Comparison of ENCODE assay signal across 8 cellular contexts in the genomic region with DNA sequence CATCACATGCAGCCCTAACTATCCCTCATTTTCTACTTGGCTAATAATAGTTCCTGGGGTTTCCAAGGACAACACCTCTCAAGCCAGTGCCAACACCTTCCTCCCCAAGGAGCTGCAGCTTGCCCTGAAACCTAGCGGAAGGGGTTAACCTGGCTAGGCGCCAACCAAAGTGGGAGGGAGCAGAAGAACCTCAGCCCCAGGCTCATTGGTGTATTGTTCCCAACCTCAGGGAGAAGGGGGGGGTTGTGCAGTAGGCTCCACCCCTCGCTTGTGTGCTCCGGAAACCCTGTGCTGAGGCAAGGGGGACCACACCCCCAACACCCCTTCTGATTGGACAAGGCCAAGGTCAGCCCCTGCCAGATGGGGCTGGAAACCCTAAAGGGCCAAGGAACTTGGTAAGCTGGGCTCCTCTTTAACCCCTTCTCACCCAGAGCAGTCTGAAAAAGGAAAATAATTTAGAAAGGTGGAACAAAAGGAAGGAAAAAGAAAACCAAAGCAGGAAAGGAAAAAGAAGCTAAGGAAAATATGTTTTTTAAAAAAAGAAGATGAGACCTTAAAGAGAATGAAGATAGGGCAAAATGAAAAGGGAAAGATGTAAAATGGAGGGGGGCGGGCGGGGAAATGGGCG. TPM values are rescaled to one million over a fixed set of nuclear protein-coding genes. Genes with fewer than 3 reads are reported as not detected.
A peak's percentile ranks its signal among the peaks of the same experiment; 100 is the strongest.
DNase-seq lines count a peak whose midpoint lies in the region; ATAC-seq and TF ChIP-seq lines count a peak whose summit lies in the region.

No MANE protein-coding gene starts in this region.

- H3K4me2 ChIP-seq in PC-3 (ENCODE audit: low read length), result peak overlapping the region; percentile 99

- H3K9me2 ChIP-seq in PC-3 (replicated peaks; ENCODE audit: low read length), result no peaks in the 10 kb centered on the region

- no peak overlapping the region for H2AFZ ChIP-seq in PC-3 (ENCODE audit: low read length)

- intact Hi-C loops in PC-3 (cut with micrococcal nuclease), result loop anchor here (1.0 kb wide), 1 partner anchor 8 kb away; the partner anchor contains the start of gene TUT1

- POLR2A ChIA-PET in PC-3 (lab: Charles Lee; ENCODE audit: unreplicated experiment), result interaction anchor here (0.6 kb wide), 1 partner anchor 69 kb away, joined by 10 read pairs; no protein-coding TSS in a partner anchor

- H4K20me1 ChIP-seq in PC-3 (ENCODE audit: low read length), result no peaks in the 10 kb centered on the region

- ATAC-seq in GM21447 (IDR thresholded peaks at IDR 0.05; ENCODE audit: unreplicated experiment), result peak; percentile 59
- ATAC-seq in PC-3, result peak; percentile 37

- CTCF ChIA-PET in PC-3 (lab: Charles Lee), result interaction anchor here (0.7 kb wide), 1 partner anchor 265 kb away, joined by 5 read pairs; no protein-coding TSS in a partner anchor

- 0 out of 2 replicates have a peak overlapping the region, but pooled peaks have one; percentile 0 for H3K27ac ChIP-seq in PC-3 (ENCODE audit: low read length)
- H3K27ac ChIP-seq in esophagus (ENCODE audit: low read depth in 2 of 2, low read length in 1 of 2), result peak overlapping the region; percentile 82 to 91

- H3K4me1 ChIP-seq in PC-3 (ENCODE audit: insufficient read depth, low read length), result peaks cover 21% of the 10 kb centered on the region
- H3K4me1 ChIP-seq in esophagus (ENCODE audit: control insufficient read depth in 2 of 2, insufficient read depth in 2 of 2, low read length in 1 of 2), result peaks cover 2 to 6% of the 10 kb centered on the region in 2 donors

- H3K27me3 ChIP-seq in PC-3 (ENCODE audit: low read length) (no peaks in the 10 kb centered on the region), esophagus (ENCODE audit: control insufficient read depth in 1 of 2, insufficient read depth in 2 of 2, low read length in 2 of 2) (no peaks in the 10 kb centered on the region)

- H3K4me3 ChIP-seq in PC-3 (ENCODE audit: low read length), result peak overlapping the region; percentile 93; the same call in 1 of the 2 replicates
- H3K4me3 ChIP-seq in esophagus (ENCODE audit: low read depth in 1 of 2, low read length in 2 of 2), result peak overlapping the region in 1 of 2 donors; percentile 82

- H3K9ac ChIP-seq in PC-3 (ENCODE audit: low read length), result peak overlapping the region; percentile 98

- H3K9me3 ChIP-seq in PC-3 (ENCODE audit: low read length) (no peaks in the 10 kb centered on the region), esophagus (ENCODE audit: control insufficient read depth in 2 of 2, insufficient read depth in 1 of 2, low read depth in 1 of 2, low read length in 1 of 2) (no peaks in the 10 kb centered on the region)

- no peaks in the 10 kb centered on the region for H3F3A ChIP-seq in PC-3 (ENCODE audit: low read length, unreplicated experiment)

- DNase-seq in CMK (ENCODE audit: low read depth) (peak; percentile 98), HuH-7 (ENCODE audit: low spot score) (peak; percentile 85), PC-3 (peak; percentile 96), myocyte (ENCODE audit: low read depth) (peak; percentile 97)
- peak; percentile 91 for DNase-seq in activated T-cell treated with anti-CD3 and anti-CD28 coated beads, Interleukin-2, amount 50 U/mL, for 1 hour
- DNase-seq in stimulated activated CD8-positive, alpha-beta memory T cell treated with anti-CD3 and anti-CD28 coated beads, Interleukin-7, amount 100 ng/mL, for 1 hour (ENCODE audit: low read depth in 2 of 2), result peak; percentile 80 to 88

- peaks cover 43% of the 10 kb centered on the region for H3K79me2 ChIP-seq in PC-3 (ENCODE audit: low read length)

- 25 to 33% methylated on average over 7 of the region's 7 CpGs for WGBS in esophagus, 2 donors

- no TSS peak for BruUV-seq in PC-3 (replicated peaks; lab: Mats Ljungman, UMichigan)

- no peak for TF ChIP-seq CTCF in PC-3 (conservative IDR thresholded peaks at IDR 0.05; ENCODE audit: low read depth, low read length)

- H3K36me3 ChIP-seq in PC-3 (ENCODE audit: low read depth, low read length), result peaks cover 48% of the 10 kb centered on the region
- peaks cover 9 to 45% of the 10 kb centered on the region in 2 donors for H3K36me3 ChIP-seq in esophagus (ENCODE audit: control insufficient read depth in 2 of 2, insufficient read depth in 2 of 2, low read length in 1 of 2)

RNA-seq across cellular contexts. Expression of gene MTA2, which starts 2.5 kb away (rescaled TPM):
- total RNA-seq in PC-3 (2014; rRNA removed) (193 and 259 TPM in 2 replicates), myocyte (66.9 and 72.4 TPM in 2 replicates)
- 10 to 100 TPM; 76.2 to 90.4 TPM for polyA plus RNA-seq in esophagus
- polyA plus RNA-seq in myocyte (2012), result 51.4 TPM

RNA-seq across cellular contexts. Expression of gene TUT1, which starts 7.9 kb away (rescaled TPM):
- 17.8 and 20.6 TPM in 2 replicates for total RNA-seq in PC-3 (2014; rRNA removed)
- polyA plus RNA-seq in esophagus, result 10 to 100 TPM in 1 of 2 donors, 1 to 10 TPM in 1; 9.0 to 15.2 TPM
- total RNA-seq in myocyte, result 7.5 and 8.1 TPM in 2 replicates
- polyA plus RNA-seq in myocyte (2012), result 13.5 TPM

RNA-seq across cellular contexts. Expression of gene EML3, which starts 13.4 kb away (rescaled TPM):
- total RNA-seq in PC-3 (2014; rRNA removed), result 32.8 and 50.6 TPM in 2 replicates
- polyA plus RNA-seq in esophagus, result 100 to 1,000 TPM in 1 of 2 donors, 10 to 100 TPM in 1; 79.0 to 107 TPM
- 11.3 and 17.6 TPM in 2 replicates for total RNA-seq in myocyte
- polyA plus RNA-seq in myocyte (2012), result 31.5 TPM

RNA-seq across cellular contexts. Expression of gene ROM1, which starts 13.9 kb away (rescaled TPM):
- total RNA-seq in PC-3 (2014; rRNA removed), result 5.8 and 13.9 TPM in 2 replicates
- 10 to 100 TPM in 1 of 2 donors, 1 to 10 TPM in 1; 7.4 to 10.5 TPM for polyA plus RNA-seq in esophagus
- 1.5 and 2.8 TPM in 2 replicates for total RNA-seq in myocyte
- polyA plus RNA-seq in myocyte (2012), result 6.6 TPM

RNA-seq across cellular contexts. Expression of gene B3GAT3, which starts 22.6 kb away (rescaled TPM):
- total RNA-seq in PC-3 (2014; rRNA removed) (65.8 and 76.3 TPM in 2 replicates), myocyte (52.6 and 59.8 TPM in 2 replicates)
- polyA plus RNA-seq in esophagus, result 10 to 100 TPM; 14.9 to 25.4 TPM
- 45.2 TPM for polyA plus RNA-seq in myocyte (2012)
